ENCODE assay signal across 19 cellular contexts in genomic region chr20:50867805-50868204, GRCh38.
DNase-seq lines count a peak whose midpoint lies in the region; ATAC-seq, FAIRE-seq and TF ChIP-seq lines count a peak whose summit lies in the region.
"Had no signal": no experiment of that assay in that cellular context is flagged by ENCODE, and none has a peak within 500 bp of the region (broad histone marks: within the 10 kb centered on the region; RNA-seq: fewer than 3 reads in every experiment).

No MANE protein-coding gene starts in this region.

- 0 out of 2 replicates have a peak overlapping the region, but pooled peaks have one; percentile 66 for H4K8ac ChIP-seq in H1 (ENCODE audit: extremely low read depth, insufficient read depth, low read length)

- H3K27ac ChIP-seq in H1 (ENCODE audit: low read depth, low read length) (no peak overlapping the region), spleen (no peak overlapping the region)
- H3K27ac ChIP-seq: C4-2B, GM23248 had no signal

- no peak overlapping the region for H2AFZ ChIP-seq in H1 (ENCODE audit: low read length)
- H2AFZ ChIP-seq: GM23248 had no signal

- no peaks in the 10 kb centered on the region for H3K79me2 ChIP-seq in H1 (ENCODE audit: control insufficient read depth in 1 of 2, insufficient read depth in 2 of 2, low read length in 2 of 2)

- intact Hi-C loops in spleen (cut with DNase I; ENCODE audit: low total_unique reads), result no loop called here

- TF ChIP-seq EP300 in H1 (IDR thresholded peaks at IDR 0.05; ENCODE audit: borderline replicate concordance in 1 of 2, low read depth in 2 of 2, low read length in 2 of 2), result no peak

- no peak overlapping the region for H3K18ac ChIP-seq in H1 (ENCODE audit: extremely low read depth, low read length)

- no peak overlapping the region for H3K56ac ChIP-seq in H1 (replicated peaks; ENCODE audit: insufficient read length, low read depth, low read length)

- H3K9ac ChIP-seq in H1 (replicated peaks in 1 of 4; ENCODE audit: extremely low read depth in 1 of 4, low read depth in 3 of 4, low read length in 3 of 4), result no peak overlapping the region
- H3K9ac ChIP-seq: GM23248 had no signal

- no peaks in the 10 kb centered on the region for H3K27me3 ChIP-seq in H1 (replicated peaks in 1 of 4; ENCODE audit: control insufficient read depth in 3 of 4, extremely low read depth in 1 of 4, insufficient read depth in 3 of 4, low read length in 3 of 4)
- H3K27me3 ChIP-seq in spleen (replicated peaks in 1 of 7), result no peaks in the 10 kb centered on the region

- no peaks in the 10 kb centered on the region for H3K9me3 ChIP-seq in H1 (ENCODE audit: insufficient read depth in 2 of 2, low read depth in 1 of 2, low read length in 1 of 2)
- no peaks in the 10 kb centered on the region for H3K9me3 ChIP-seq in spleen
- H3K9me3 ChIP-seq: Caco-2 had no signal

- peaks cover 3% of the 10 kb centered on the region; the same call in 1 of the 2 replicates for H3K23me2 ChIP-seq in H1 (ENCODE audit: low read depth, low read length)

- H3K4me1 ChIP-seq in H1 (replicated peaks in 1 of 4; ENCODE audit: control insufficient read depth in 3 of 4, insufficient read depth in 4 of 4, low read length in 3 of 4), result peaks cover 10 to 27% (median 19%) of the 10 kb centered on the region in 4 experiments
- H3K4me1 ChIP-seq in spleen, result peaks cover 0 to 21% (median 0%) of the 10 kb centered on the region in 6 donors

- 91% methylated on average over 6 of the region's 6 CpGs; no CpG with 5 or more reads in 1 of the 2 experiments for WGBS in H1 (ENCODE audit: extremely low coverage in 1 of 2, insufficient coverage in 1 of 2, insufficient read length in 1 of 2, insufficient replicate concordance in 2 of 2, low coverage in 1 of 2, low lambda C conversion rate in 2 of 2, missing lambda C conversion rate in 1 of 2), 2 experiments
- 90 to 96% (median 93%) methylated on average over 6 of the region's 6 CpGs for WGBS in spleen, 5 donors

- no peak overlapping the region for H2AK5ac ChIP-seq in H1 (ENCODE audit: low read depth, low read length)

- H2BK120ac ChIP-seq in H1 (replicated peaks; ENCODE audit: low read depth, low read length), result no peak overlapping the region

- POLR2A ChIA-PET in H1 (lab: Charles Lee; ENCODE audit: partially characterized antibody), result interaction anchor here (1.2 to 2.4 kb wide), 2 partner anchors 8 to 13 kb away, joined by 3 to 7 read pairs; no protein-coding TSS in a partner anchor

- TF ChIP-seq RAD21 in H1 (IDR thresholded peaks at IDR 0.05 in 1 of 2, conservative IDR thresholded peaks at IDR 0.05 in 1 of 2; ENCODE audit: low read depth in 2 of 2, low read length in 2 of 2), result no peak

- no peak overlapping the region for H2BK5ac ChIP-seq in H1 (ENCODE audit: low read depth, low read length)

- no peak for ATAC-seq in SK-N-SH treated with all-trans-retinoic acid at 6 μM for 48 hours
- ATAC-seq: HCT116 had no signal

- no peak for TF ChIP-seq CTCF in H1 (IDR thresholded peaks at IDR 0.05; ENCODE audit: control extremely low read depth in 1 of 3, insufficient read depth in 1 of 3, low read depth in 1 of 3, low read length in 3 of 3)
- no peak for TF ChIP-seq CTCF in spleen (IDR thresholded peaks at IDR 0.05 in 8 of 11, conservative IDR thresholded peaks at IDR 0.05 in 3 of 11)

- no peaks in the 10 kb centered on the region for H3K79me1 ChIP-seq in H1 (ENCODE audit: low read depth, low read length)

- H4K20me1 ChIP-seq in H1 (replicated peaks in 1 of 2; ENCODE audit: control insufficient read depth in 1 of 2, insufficient read depth in 2 of 2, low read length in 2 of 2), result no peaks in the 10 kb centered on the region

- FAIRE-seq in HTR-8/SVneo (lab: Jason Lieb, UNC), result peak; percentile 16
- no peak for FAIRE-seq in H1 (lab: Jason Lieb, UNC)
- FAIRE-seq: A204.1, D721Med, G401.6, GM12892, GM18507 had no signal

- no peak overlapping the region for H4K91ac ChIP-seq in H1 (replicated peaks; ENCODE audit: insufficient read length, low read length)

- CTCF ChIA-PET in H1 (lab: Charles Lee; ENCODE audit: partially characterized antibody), result interaction anchor here (1.7 kb wide), 1 partner anchor 73 kb away, joined by 8 read pairs; the partner anchor contains the start of gene BCAS4

- H3K14ac ChIP-seq in H1 (ENCODE audit: insufficient read length), result no peak overlapping the region

- H2BK12ac ChIP-seq in H1 (ENCODE audit: low read depth, low read length), result no peak overlapping the region

- DNase-seq in HTR-8/SVneo (ENCODE audit: insufficient read length, low spot score), result no peak
- no peak for DNase-seq in H1 (ENCODE audit: low read depth in 1 of 2, low spot score in 2 of 2)
- DNase-seq in spleen, result peak; percentile 31
- no peak for DNase-seq in SIG-M5 treated with dmso at 0.1 percent for 504 hours (lab: John Stamatoyannopoulos, UW; ENCODE audit: unreplicated experiment)
- DNase-seq in GF-D8 (lab: John Stamatoyannopoulos, UW), result no peak
- DNase-seq: AML-193; CD4-positive, alpha-beta T cell; GM23248; H7; KG1 had no signal

- H2BK20ac ChIP-seq in H1 (ENCODE audit: low read length), result no peak overlapping the region

- H3K36me3 ChIP-seq in H1 (ENCODE audit: control insufficient read depth in 2 of 4, insufficient read depth in 4 of 4, low read length in 3 of 4) (0 out of 8 replicates have a peak, but pooled peaks cover 0 to 2% (median 0%) of the 10 kb centered on the region in 4 experiments), spleen (peaks cover 0 to 23% (median 0%) of the 10 kb centered on the region in 6 donors)

- no peak overlapping the region for H3K4me2 ChIP-seq in H1 (ENCODE audit: insufficient read depth in 1 of 2, low read depth in 2 of 2, low read length in 2 of 2)

- H3K23ac ChIP-seq in H1 (ENCODE audit: insufficient read length), result no peak overlapping the region

- TF ChIP-seq POLR2A in H1 (IDR thresholded peaks at IDR 0.05; ENCODE audit: control extremely low read depth in 1 of 2, low read depth in 2 of 2, low read length in 2 of 2), result no peak
- no peak for TF ChIP-seq POLR2A in spleen (IDR thresholded peaks at IDR 0.05)

- H2BK15ac ChIP-seq in H1 (ENCODE audit: low read length), result no peak overlapping the region

- H3K4me3 ChIP-seq in H1 (ENCODE audit: extremely low read depth in 1 of 4, insufficient read depth in 2 of 4, low read depth in 3 of 4, low read length in 4 of 4) (no peak overlapping the region), spleen (no peak overlapping the region)
- H3K4me3 ChIP-seq: GM23248 had no signal

- no peak overlapping the region for H3K4ac ChIP-seq in H1 (replicated peaks; ENCODE audit: insufficient read length, low read depth, low read length)

- H4K5ac ChIP-seq in H1 (ENCODE audit: insufficient read length, low read depth, low read length), result no peak overlapping the region

TF ChIP-seq in H1, 55 proteins besides CTCF, POLR2A, EP300 and RAD21:
- TF ChIP-seq CREB1 (IDR thresholded peaks at IDR 0.05) (no peak), CEBPB (IDR thresholded peaks at IDR 0.05; ENCODE audit: low read depth, low read length) (no peak), SP1 (IDR thresholded peaks at IDR 0.05; ENCODE audit: low read depth, low read length) (no peak), POLR2AphosphoS5 (IDR thresholded peaks at IDR 0.05; ENCODE audit: low read depth, low read length) (no peak), EGR1 (IDR thresholded peaks at IDR 0.05; ENCODE audit: borderline replicate concordance, low read depth, low read length) (no peak), NRF1 (IDR thresholded peaks at IDR 0.05; ENCODE audit: low read depth, low read length) (no peak), CBX5 (IDR thresholded peaks at IDR 0.05; ENCODE audit: low read depth, low read length) (no peak), TAF1 (IDR thresholded peaks at IDR 0.05; ENCODE audit: low read depth, low read length) (no peak), SRF (IDR thresholded peaks at IDR 0.05; ENCODE audit: low read depth, low read length) (no peak), GABPA (IDR thresholded peaks at IDR 0.05; ENCODE audit: borderline replicate concordance, insufficient read depth, low read length) (no peak), ASH2L (IDR thresholded peaks at IDR 0.05; ENCODE audit: low read length) (no peak), RFX5 (IDR thresholded peaks at IDR 0.05; ENCODE audit: borderline replicate concordance, low read depth, low read length) (no peak), GTF2F1 (IDR thresholded peaks at IDR 0.05; ENCODE audit: borderline replicate concordance, low read depth, low read length) (no peak), CHD2 (IDR thresholded peaks at IDR 0.05; ENCODE audit: low read length) (no peak)

TF ChIP-seq in SK-N-SH treated with all-trans-retinoic acid at 6 μM for 48 hours, 23 proteins besides CTCF, POLR2A, EP300 and RAD21 (continues in another document):
- TF ChIP-seq ZNF8 (CRISPR knock-in tag; IDR thresholded peaks at IDR 0.05), result no peak
- no peak for TF ChIP-seq ZFP30 (CRISPR knock-in tag; IDR thresholded peaks at IDR 0.05)
- no peak for TF ChIP-seq CSDC2 (CRISPR knock-in tag; IDR thresholded peaks at IDR 0.05)
- no peak for TF ChIP-seq ZNF565 (CRISPR knock-in tag; conservative IDR thresholded peaks at IDR 0.05; ENCODE audit: low read depth)
- no peak for TF ChIP-seq GLIS3 (CRISPR knock-in tag; IDR thresholded peaks at IDR 0.05)
- TF ChIP-seq POU6F1 (CRISPR knock-in tag; IDR thresholded peaks at IDR 0.05; ENCODE audit: borderline replicate concordance, low read depth), result no peak
- no peak for TF ChIP-seq TOX (CRISPR knock-in tag; IDR thresholded peaks at IDR 0.05; ENCODE audit: borderline replicate concordance)
- no peak for TF ChIP-seq ARNTL (CRISPR knock-in tag; IDR thresholded peaks at IDR 0.05; ENCODE audit: borderline replicate concordance, low read depth)
- no peak for TF ChIP-seq ZC3H10 (CRISPR knock-in tag; IDR thresholded peaks at IDR 0.05)
- TF ChIP-seq ZFP3 (CRISPR knock-in tag; IDR thresholded peaks at IDR 0.05), result no peak
